In the genomic region with DNA sequence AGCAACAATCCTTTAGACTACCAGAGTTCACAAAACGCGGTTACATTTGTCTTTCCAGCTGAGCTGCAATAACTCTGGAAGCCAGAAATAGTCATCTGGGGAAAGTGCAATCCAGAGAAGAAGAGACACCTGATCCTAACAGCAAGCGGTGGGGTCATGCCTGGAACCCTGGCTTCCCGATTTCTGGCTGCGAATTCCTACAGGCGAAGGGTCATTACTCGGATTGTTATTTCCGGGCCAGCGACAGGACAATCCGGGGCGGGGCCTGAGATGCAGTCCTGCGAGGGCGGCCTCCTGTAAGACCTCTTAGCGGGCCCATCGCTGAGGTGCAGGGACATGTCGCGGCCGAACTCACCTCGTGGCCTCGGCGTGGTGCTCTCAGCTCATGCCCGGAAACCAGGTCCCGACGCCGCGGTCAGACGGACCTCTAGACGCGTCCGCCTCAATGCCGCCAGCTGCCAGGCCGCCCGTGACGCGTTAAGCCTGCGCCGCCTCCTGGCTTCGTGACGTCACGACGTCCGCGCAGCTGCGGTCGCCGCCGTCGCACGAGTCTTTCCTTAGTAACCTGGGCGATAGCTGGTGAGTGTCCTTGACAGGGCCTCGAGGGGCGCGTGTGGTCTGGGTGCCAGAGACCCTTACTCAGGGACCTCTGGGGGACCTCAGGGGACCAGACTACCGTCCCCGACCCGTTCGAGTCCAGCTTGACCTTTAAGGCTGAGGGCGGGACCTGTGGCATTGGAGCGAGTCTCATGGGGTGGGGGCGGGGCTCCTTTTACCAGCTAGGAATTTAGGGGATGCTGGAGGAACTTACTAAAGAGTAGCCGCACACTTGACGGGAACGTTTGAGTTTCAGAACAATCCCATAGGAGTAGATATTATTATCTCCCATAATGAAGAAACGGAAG, we compare ENCODE assay signal across 1 cellular context.
A peak's percentile ranks its signal among the peaks of the same experiment; 100 is the strongest.
TF ChIP-seq lines count a peak whose summit lies in the region.

A gene with protein sequence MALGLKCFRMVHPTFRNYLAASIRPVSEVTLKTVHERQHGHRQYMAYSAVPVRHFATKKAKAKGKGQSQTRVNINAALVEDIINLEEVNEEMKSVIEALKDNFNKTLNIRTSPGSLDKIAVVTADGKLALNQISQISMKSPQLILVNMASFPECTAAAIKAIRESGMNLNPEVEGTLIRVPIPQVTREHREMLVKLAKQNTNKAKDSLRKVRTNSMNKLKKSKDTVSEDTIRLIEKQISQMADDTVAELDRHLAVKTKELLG (plus strand): TSS at position 523 of the 905 bp plus-strand sequence. CDS start 6,010 bp downstream, outside the sequence.
A gene with protein sequence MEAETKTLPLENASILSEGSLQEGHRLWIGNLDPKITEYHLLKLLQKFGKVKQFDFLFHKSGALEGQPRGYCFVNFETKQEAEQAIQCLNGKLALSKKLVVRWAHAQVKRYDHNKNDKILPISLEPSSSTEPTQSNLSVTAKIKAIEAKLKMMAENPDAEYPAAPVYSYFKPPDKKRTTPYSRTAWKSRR (minus strand): TSS at position 481 of the 905 bp plus-strand sequence. CDS start 3,348 bp downstream, outside the sequence.

TF ChIP-seq in HepG2, 621 proteins besides CTCF, POLR2A, EP300 and RAD21 (continued from another document and continues in another):
- TF ChIP-seq, protein P1, sequence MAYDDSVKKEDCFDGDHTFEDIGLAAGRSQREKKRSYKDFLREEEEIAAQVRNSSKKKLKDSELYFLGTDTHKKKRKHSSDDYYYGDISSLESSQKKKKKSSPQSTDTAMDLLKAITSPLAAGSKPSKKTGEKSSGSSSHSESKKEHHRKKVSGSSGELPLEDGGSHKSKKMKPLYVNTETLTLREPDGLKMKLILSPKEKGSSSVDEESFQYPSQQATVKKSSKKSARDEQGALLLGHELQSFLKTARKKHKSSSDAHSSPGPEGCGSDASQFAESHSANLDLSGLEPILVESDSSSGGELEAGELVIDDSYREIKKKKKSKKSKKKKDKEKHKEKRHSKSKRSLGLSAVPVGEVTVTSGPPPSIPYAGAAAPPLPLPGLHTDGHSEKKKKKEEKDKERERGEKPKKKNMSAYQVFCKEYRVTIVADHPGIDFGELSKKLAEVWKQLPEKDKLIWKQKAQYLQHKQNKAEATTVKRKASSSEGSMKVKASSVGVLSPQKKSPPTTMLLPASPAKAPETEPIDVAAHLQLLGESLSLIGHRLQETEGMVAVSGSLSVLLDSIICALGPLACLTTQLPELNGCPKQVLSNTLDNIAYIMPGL (CRISPR knock-in tag; IDR thresholded peaks at IDR 0.05; ENCODE audit: borderline replicate concordance in 1 of 2, low read depth in 1 of 2) = peak; percentile 92; a peak in 3 of 4 replicates
- no peak; the same call in 1 of the 2 replicates for TF ChIP-seq ZFP1 (CRISPR knock-in tag; IDR thresholded peaks at IDR 0.05)
- TF ChIP-seq, protein P2, sequence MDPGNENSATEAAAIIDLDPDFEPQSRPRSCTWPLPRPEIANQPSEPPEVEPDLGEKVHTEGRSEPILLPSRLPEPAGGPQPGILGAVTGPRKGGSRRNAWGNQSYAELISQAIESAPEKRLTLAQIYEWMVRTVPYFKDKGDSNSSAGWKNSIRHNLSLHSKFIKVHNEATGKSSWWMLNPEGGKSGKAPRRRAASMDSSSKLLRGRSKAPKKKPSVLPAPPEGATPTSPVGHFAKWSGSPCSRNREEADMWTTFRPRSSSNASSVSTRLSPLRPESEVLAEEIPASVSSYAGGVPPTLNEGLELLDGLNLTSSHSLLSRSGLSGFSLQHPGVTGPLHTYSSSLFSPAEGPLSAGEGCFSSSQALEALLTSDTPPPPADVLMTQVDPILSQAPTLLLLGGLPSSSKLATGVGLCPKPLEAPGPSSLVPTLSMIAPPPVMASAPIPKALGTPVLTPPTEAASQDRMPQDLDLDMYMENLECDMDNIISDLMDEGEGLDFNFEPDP (CRISPR knock-in tag; conservative IDR thresholded peaks at IDR 0.05) = 0 out of 2 replicates have a peak, but pooled peaks have one; percentile 96
- TF ChIP-seq ARNT2 (CRISPR knock-in tag; IDR thresholded peaks at IDR 0.05; ENCODE audit: low read depth) = peak; percentile 97; the same call in 1 of the 2 replicates
- TF ChIP-seq, protein P3, sequence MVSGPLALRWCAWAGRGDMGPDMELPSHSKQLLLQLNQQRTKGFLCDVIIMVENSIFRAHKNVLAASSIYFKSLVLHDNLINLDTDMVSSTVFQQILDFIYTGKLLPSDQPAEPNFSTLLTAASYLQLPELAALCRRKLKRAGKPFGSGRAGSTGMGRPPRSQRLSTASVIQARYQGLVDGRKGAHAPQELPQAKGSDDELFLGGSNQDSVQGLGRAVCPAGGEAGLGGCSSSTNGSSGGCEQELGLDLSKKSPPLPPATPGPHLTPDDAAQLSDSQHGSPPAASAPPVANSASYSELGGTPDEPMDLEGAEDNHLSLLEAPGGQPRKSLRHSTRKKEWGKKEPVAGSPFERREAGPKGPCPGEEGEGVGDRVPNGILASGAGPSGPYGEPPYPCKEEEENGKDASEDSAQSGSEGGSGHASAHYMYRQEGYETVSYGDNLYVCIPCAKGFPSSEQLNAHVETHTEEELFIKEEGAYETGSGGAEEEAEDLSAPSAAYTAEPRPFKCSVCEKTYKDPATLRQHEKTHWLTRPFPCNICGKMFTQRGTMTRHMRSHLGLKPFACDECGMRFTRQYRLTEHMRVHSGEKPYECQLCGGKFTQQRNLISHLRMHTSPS (CRISPR knock-in tag; IDR thresholded peaks at IDR 0.05; ENCODE audit: low read depth) = peak; percentile 57; the same call in 1 of the 2 replicates
- TF ChIP-seq, protein P4, sequence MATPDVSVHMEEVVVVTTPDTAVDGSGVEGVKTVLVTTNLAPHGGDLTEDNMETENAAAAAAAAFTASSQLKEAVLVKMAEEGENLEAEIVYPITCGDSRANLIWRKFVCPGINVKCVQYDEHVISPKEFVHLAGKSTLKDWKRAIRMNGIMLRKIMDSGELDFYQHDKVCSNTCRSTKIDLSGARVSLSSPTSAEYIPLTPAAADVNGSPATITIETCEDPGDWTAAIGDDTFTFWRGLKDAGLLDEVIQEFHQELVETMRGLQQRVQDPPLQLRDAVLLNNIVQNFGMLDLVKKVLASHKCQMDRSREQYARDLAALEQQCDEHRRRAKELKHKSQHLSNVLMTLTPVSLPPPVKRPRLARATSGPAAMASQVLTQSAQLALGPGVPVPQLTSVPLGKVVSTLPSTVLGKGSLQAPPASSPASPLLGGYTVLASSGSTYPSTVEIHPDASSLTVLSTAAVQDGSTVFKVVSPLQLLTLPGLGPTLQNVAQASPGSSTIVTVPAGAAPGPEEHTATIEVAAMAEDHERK (CRISPR knock-in tag; IDR thresholded peaks at IDR 0.05; ENCODE audit: low read depth) = peak; percentile 94
- TF ChIP-seq ZNF781 (CRISPR knock-in tag; IDR thresholded peaks at IDR 0.05; ENCODE audit: borderline replicate concordance, not compliant biosample characterization) = peak; percentile 95
- peak; percentile 91 for TF ChIP-seq HIVEP1 (CRISPR knock-in tag; IDR thresholded peaks at IDR 0.05)
- no peak for TF ChIP-seq SYNCRIP (IDR thresholded peaks at IDR 0.05; ENCODE audit: insufficient read depth, low read depth, low read length)
- peak; percentile 98 for TF ChIP-seq ERF (CRISPR knock-in tag; IDR thresholded peaks at IDR 0.05)
- no peak for TF ChIP-seq CHD2 (IDR thresholded peaks at IDR 0.05; ENCODE audit: low read depth, low read length)
- TF ChIP-seq TCF12 (IDR thresholded peaks at IDR 0.05) = no peak
- TF ChIP-seq TCF12 (CRISPR knock-in tag; IDR thresholded peaks at IDR 0.05) = peak; percentile 52; the same call in 1 of the 2 replicates
- TF ChIP-seq, protein P5, sequence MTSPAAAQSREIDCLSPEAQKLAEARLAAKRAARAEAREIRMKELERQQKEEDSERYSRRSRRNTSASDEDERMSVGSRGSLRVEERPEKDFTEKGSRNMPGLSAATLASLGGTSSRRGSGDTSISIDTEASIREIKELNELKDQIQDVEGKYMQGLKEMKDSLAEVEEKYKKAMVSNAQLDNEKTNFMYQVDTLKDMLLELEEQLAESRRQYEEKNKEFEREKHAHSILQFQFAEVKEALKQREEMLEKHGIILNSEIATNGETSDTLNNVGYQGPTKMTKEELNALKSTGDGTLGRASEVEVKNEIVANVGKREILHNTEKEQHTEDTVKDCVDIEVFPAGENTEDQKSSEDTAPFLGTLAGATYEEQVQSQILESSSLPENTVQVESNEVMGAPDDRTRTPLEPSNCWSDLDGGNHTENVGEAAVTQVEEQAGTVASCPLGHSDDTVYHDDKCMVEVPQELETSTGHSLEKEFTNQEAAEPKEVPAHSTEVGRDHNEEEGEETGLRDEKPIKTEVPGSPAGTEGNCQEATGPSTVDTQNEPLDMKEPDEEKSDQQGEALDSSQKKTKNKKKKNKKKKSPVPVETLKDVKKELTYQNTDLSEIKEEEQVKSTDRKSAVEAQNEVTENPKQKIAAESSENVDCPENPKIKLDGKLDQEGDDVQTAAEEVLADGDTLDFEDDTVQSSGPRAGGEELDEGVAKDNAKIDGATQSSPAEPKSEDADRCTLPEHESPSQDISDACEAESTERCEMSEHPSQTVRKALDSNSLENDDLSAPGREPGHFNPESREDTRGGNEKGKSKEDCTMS (CRISPR knock-in tag; conservative IDR thresholded peaks at IDR 0.05) = no peak
- TF ChIP-seq NAIF1 (CRISPR knock-in tag; IDR thresholded peaks at IDR 0.05; ENCODE audit: borderline replicate concordance) = peak; percentile 89
- peak; percentile 99 for TF ChIP-seq ZMAT3 (CRISPR knock-in tag; conservative IDR thresholded peaks at IDR 0.05)
- TF ChIP-seq ZNF143 (CRISPR knock-in tag; IDR thresholded peaks at IDR 0.05) = no peak
- peak; percentile 86 for TF ChIP-seq ZNF292 (CRISPR knock-in tag; IDR thresholded peaks at IDR 0.05; ENCODE audit: borderline replicate concordance, low read depth)
- no peak for TF ChIP-seq FIP1L1 (IDR thresholded peaks at IDR 0.05; ENCODE audit: borderline replicate concordance, insufficient read depth, low read depth, low read length)
- TF ChIP-seq MYC (CRISPR knock-in tag; IDR thresholded peaks at IDR 0.05; ENCODE audit: borderline replicate concordance) = peak; percentile 97
- TF ChIP-seq, protein P6, sequence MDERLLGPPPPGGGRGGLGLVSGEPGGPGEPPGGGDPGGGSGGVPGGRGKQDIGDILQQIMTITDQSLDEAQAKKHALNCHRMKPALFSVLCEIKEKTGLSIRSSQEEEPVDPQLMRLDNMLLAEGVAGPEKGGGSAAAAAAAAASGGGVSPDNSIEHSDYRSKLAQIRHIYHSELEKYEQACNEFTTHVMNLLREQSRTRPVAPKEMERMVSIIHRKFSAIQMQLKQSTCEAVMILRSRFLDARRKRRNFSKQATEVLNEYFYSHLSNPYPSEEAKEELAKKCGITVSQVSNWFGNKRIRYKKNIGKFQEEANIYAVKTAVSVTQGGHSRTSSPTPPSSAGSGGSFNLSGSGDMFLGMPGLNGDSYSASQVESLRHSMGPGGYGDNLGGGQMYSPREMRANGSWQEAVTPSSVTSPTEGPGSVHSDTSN (CRISPR knock-in tag; IDR thresholded peaks at IDR 0.05) = peak; percentile 36; the same call in 1 of the 2 replicates
- peak; percentile 81 for TF ChIP-seq ELF3 (CRISPR knock-in tag; IDR thresholded peaks at IDR 0.05)
- TF ChIP-seq ZNF670 (CRISPR knock-in tag; IDR thresholded peaks at IDR 0.05; ENCODE audit: borderline replicate concordance) = peak; percentile 88; the same call in 1 of the 2 replicates
- TF ChIP-seq MBD4 (IDR thresholded peaks at IDR 0.05; ENCODE audit: borderline replicate concordance, low read length) = no peak
- 0 out of 2 replicates have a peak, but pooled peaks have one; percentile 28 for TF ChIP-seq ZNF530 (CRISPR knock-in tag; IDR thresholded peaks at IDR 0.05; ENCODE audit: low read depth)
- TF ChIP-seq, protein P7, sequence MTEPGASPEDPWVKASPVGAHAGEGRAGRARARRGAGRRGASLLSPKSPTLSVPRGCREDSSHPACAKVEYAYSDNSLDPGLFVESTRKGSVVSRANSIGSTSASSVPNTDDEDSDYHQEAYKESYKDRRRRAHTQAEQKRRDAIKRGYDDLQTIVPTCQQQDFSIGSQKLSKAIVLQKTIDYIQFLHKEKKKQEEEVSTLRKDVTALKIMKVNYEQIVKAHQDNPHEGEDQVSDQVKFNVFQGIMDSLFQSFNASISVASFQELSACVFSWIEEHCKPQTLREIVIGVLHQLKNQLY (CRISPR knock-in tag; IDR thresholded peaks at IDR 0.05) = no peak
- TF ChIP-seq ATF1 (CRISPR knock-in tag; IDR thresholded peaks at IDR 0.05) = peak; percentile 97
- TF ChIP-seq, protein P8, sequence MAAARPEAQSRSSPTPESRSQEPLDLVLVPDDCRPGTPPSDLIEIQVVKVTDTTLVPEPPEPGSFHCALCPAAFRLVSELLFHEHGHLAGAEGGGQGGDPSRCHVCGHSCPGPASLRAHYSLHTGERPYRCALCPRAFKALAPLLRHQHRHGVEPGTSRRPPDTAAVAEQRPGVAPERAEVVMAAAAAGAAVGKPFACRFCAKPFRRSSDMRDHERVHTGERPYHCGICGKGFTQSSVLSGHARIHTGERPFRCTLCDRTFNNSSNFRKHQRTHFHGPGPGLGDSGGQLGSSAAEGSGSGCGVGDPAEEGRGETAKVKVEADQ (CRISPR knock-in tag; IDR thresholded peaks at IDR 0.05; ENCODE audit: borderline replicate concordance) = peak; percentile 93
- TF ChIP-seq ZNF678 (CRISPR knock-in tag; IDR thresholded peaks at IDR 0.05) = peak; percentile 97
- peak; percentile 90 for TF ChIP-seq ZSCAN9 (CRISPR knock-in tag; IDR thresholded peaks at IDR 0.05; ENCODE audit: borderline replicate concordance)
- TF ChIP-seq ZNF232 (CRISPR knock-in tag; IDR thresholded peaks at IDR 0.05; ENCODE audit: borderline replicate concordance) = peak; percentile 97
- TF ChIP-seq RBAK (CRISPR knock-in tag; IDR thresholded peaks at IDR 0.05) = no peak
- TF ChIP-seq, protein P9, sequence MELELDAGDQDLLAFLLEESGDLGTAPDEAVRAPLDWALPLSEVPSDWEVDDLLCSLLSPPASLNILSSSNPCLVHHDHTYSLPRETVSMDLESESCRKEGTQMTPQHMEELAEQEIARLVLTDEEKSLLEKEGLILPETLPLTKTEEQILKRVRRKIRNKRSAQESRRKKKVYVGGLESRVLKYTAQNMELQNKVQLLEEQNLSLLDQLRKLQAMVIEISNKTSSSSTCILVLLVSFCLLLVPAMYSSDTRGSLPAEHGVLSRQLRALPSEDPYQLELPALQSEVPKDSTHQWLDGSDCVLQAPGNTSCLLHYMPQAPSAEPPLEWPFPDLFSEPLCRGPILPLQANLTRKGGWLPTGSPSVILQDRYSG (CRISPR knock-in tag; IDR thresholded peaks at IDR 0.05) = peak; percentile 93
- TF ChIP-seq, protein P10, sequence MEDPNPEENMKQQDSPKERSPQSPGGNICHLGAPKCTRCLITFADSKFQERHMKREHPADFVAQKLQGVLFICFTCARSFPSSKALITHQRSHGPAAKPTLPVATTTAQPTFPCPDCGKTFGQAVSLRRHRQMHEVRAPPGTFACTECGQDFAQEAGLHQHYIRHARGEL (CRISPR knock-in tag; IDR thresholded peaks at IDR 0.05) = peak; percentile 65; the same call in 1 of the 2 replicates
- TF ChIP-seq FOSL1 (CRISPR knock-in tag; IDR thresholded peaks at IDR 0.05; ENCODE audit: borderline replicate concordance) = no peak
- TF ChIP-seq, protein P11, sequence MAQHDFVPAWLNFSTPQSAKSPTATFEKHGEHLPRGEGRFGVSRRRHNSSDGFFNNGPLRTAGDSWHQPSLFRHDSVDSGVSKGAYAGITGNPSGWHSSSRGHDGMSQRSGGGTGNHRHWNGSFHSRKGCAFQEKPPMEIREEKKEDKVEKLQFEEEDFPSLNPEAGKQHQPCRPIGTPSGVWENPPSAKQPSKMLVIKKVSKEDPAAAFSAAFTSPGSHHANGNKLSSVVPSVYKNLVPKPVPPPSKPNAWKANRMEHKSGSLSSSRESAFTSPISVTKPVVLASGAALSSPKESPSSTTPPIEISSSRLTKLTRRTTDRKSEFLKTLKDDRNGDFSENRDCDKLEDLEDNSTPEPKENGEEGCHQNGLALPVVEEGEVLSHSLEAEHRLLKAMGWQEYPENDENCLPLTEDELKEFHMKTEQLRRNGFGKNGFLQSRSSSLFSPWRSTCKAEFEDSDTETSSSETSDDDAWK (CRISPR knock-in tag; IDR thresholded peaks at IDR 0.05) = no peak
- peak; percentile 63; the same call in 1 of the 2 replicates for TF ChIP-seq FOXA3 (CRISPR knock-in tag; IDR thresholded peaks at IDR 0.05)
- peak; percentile 83; the same call in 1 of the 2 replicates for TF ChIP-seq ZNF20 (CRISPR knock-in tag; IDR thresholded peaks at IDR 0.05)
- TF ChIP-seq ZBTB38 (CRISPR knock-in tag; IDR thresholded peaks at IDR 0.05) = peak; percentile 98
- peak; percentile 62; the same call in 1 of the 2 replicates for TF ChIP-seq SIN3B (IDR thresholded peaks at IDR 0.05; ENCODE audit: low read length)
